Comparison of ENCODE assay signal across 8 cellular contexts in the genomic region with DNA sequence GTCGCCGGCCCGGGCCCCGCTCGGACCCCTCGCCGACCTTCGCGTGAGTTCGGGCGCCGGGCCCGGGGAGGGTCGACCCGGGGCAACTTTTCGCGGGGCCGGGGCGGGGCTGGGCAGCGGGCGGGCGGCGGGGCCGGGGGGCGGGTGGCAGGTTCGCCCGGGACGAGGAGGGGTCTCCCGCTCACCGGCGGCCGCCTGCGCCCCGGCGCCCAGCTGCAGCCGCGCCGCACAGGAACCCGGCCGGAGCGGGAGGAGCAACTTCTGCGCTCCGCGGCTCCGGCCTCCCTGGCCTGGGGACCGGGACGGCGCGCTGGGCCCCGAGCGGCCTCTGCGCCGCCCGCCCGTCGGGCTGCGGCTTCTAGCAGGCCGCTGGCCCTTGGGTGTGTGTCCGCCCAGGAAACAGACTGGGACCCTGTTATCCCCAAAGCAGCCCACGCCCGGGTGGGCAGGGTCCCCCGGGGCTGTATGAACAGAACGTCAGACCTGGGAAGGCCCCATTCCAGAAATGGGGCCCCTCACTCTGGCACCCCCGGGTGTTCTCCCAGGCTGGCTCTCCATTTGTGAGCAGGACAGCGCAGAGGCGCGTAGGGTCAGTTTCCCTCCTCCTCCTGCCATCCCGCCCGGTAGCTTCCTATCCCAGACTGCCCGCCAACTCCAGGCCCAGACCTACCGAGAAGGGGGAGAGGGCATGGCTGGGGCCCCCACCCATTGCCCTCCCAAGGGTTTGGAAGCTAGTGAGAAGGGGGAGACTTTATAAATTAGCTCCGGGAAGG. TPM values are rescaled to one million over a fixed set of nuclear protein-coding genes. Genes with fewer than 3 reads are reported as not detected.
DNase-seq lines count a peak whose midpoint lies in the region; ATAC-seq and TF ChIP-seq lines count a peak whose summit lies in the region.

No MANE protein-coding gene starts in this region.

- no peak overlapping the region for H3K27ac ChIP-seq in CD4-positive, alpha-beta memory T cell (ENCODE audit: low read depth, low read length)
- H3K27ac ChIP-seq in caudate nucleus (ENCODE audit: low read depth, low read length) (peak overlapping the region; percentile 70), right lobe of liver (peak overlapping the region; percentile 96 to 99 (median 97))

- H3K27me3 Mint-ChIP-seq in CD4-positive, alpha-beta memory T cell = no peaks in the 10 kb centered on the region
- H3K27me3 Mint-ChIP-seq in type B pancreatic cell = no peaks in the 10 kb centered on the region

- DNase-seq in CD4-positive, alpha-beta memory T cell = no peak
- no peak for DNase-seq in Jurkat, Clone E6-1 (ENCODE audit: low read depth, low spot score)
- DNase-seq in caudate nucleus (lab: John Stamatoyannopoulos, UW) (no peak), right lobe of liver (peak; percentile 54 to 70 (median 58)), type B pancreatic cell (ENCODE audit: extremely low spot score, unreplicated experiment) (no peak), islet precursor cell (no peak)

- intact Hi-C loops in CD4-positive, alpha-beta memory T cell (cut with micrococcal nuclease) = loop anchor here (2.0 to 5.0 kb wide), 3 partner anchors 70 to 258 kb away; partner anchors contain the start of genes BRD3 and RNU6ATAC
- intact Hi-C loops in right lobe of liver (cut with DNase I) = loop anchor here (10.0 kb wide), 2 partner anchors 62 to 152 kb away; no protein-coding TSS in a partner anchor

- H3K4me1 Mint-ChIP-seq in CD4-positive, alpha-beta memory T cell = peaks cover 4 to 32% (median 12%) of the 10 kb centered on the region in 4 donors
- peaks cover 29% of the 10 kb centered on the region for H3K4me1 Mint-ChIP-seq in type B pancreatic cell (ENCODE audit: unreplicated experiment)

- ATAC-seq in right lobe of liver (no peak), GM21528 (IDR thresholded peaks at IDR 0.05; ENCODE audit: low FRiP score, unreplicated experiment) (no peak), GM21717 (IDR thresholded peaks at IDR 0.05; ENCODE audit: unreplicated experiment) (no peak)

- no peaks in the 10 kb centered on the region for H3K27me3 ChIP-seq in CD4-positive, alpha-beta memory T cell (ENCODE audit: insufficient read depth, low read length)
- H3K27me3 ChIP-seq in right lobe of liver = no peaks in the 10 kb centered on the region

- peak overlapping the region in 2 of 7 donors; percentile 68 to 77 for H3K27ac Mint-ChIP-seq in CD4-positive, alpha-beta memory T cell
- H3K27ac Mint-ChIP-seq in type B pancreatic cell = peak overlapping the region; percentile 88

- H3K4me3 Mint-ChIP-seq in CD4-positive, alpha-beta memory T cell = peak overlapping the region; percentile 46 to 70 (median 64)
- peak overlapping the region; percentile 89 for H3K4me3 Mint-ChIP-seq in type B pancreatic cell

- H3K4me1 ChIP-seq in CD4-positive, alpha-beta memory T cell (ENCODE audit: insufficient read depth, low read length) = peaks cover 22% of the 10 kb centered on the region
- peaks cover 0 to 63% (median 24%) of the 10 kb centered on the region in 4 donors for H3K4me1 ChIP-seq in right lobe of liver

- no peak for TF ChIP-seq CTCF in right lobe of liver (IDR thresholded peaks at IDR 0.05)
- TF ChIP-seq CTCF in type B pancreatic cell (conservative IDR thresholded peaks at IDR 0.05) = no peak

- POLR2A ChIA-PET in CD4-positive, alpha-beta memory T cell (lab: Charles Lee; ENCODE audit: partially characterized antibody) = interaction anchor here (0.8 to 1.4 kb wide), 5 partner anchors 65 to 162 kb away, joined by 3 to 5 read pairs (median 3); partner anchors contain the start of gene RNU6ATAC

- peak; percentile 14 for TF ChIP-seq POLR2A in right lobe of liver (IDR thresholded peaks at IDR 0.05)

- CTCF ChIA-PET in CD4-positive, alpha-beta memory T cell (lab: Charles Lee; ENCODE audit: partially characterized antibody) = no interaction called here

- no peaks in the 10 kb centered on the region for H3K36me3 Mint-ChIP-seq in CD4-positive, alpha-beta memory T cell
- H3K36me3 Mint-ChIP-seq in type B pancreatic cell = no peaks in the 10 kb centered on the region

- 0% methylated on average over 14 of the region's 72 CpGs for whole genome bisulfite sequencing in right lobe of liver (ENCODE audit: insufficient coverage, low coverage, low lambda C conversion rate, missing lambda C conversion rate)

- no peaks in the 10 kb centered on the region for H3K36me3 ChIP-seq in CD4-positive, alpha-beta memory T cell (ENCODE audit: insufficient read depth, low read length)
- no peaks in the 10 kb centered on the region for H3K36me3 ChIP-seq in right lobe of liver

- H3K9me3 Mint-ChIP-seq in CD4-positive, alpha-beta memory T cell = no peaks in the 10 kb centered on the region
- H3K9me3 Mint-ChIP-seq in type B pancreatic cell = no peaks in the 10 kb centered on the region

- peak overlapping the region; percentile 35 to 42 for H3K4me3 ChIP-seq in CD4-positive, alpha-beta memory T cell (ENCODE audit: low read length in 2 of 2)
- peak overlapping the region; percentile 27 for H3K4me3 ChIP-seq in Jurkat, Clone E6-1 (ENCODE audit: low read length)
- peak overlapping the region; percentile 86 to 90 (median 90) for H3K4me3 ChIP-seq in right lobe of liver

- H3K9me3 ChIP-seq in CD4-positive, alpha-beta memory T cell (ENCODE audit: control insufficient read depth in 1 of 2, low read length in 2 of 2) = no peaks in the 10 kb centered on the region
- H3K9me3 ChIP-seq in right lobe of liver = no peaks in the 10 kb centered on the region

RNA-seq across cellular contexts. Expression of gene RXRA, which starts 0.7 kb away (rescaled TPM):
- 10 to 100 TPM; 11.6 to 11.9 TPM for total RNA-seq in CD4-positive, alpha-beta memory T cell
- 1 to 10 TPM; 1.0 to 1.3 TPM for polyA plus RNA-seq in CD4-positive, alpha-beta memory T cell
- 25.4 TPM for polyA plus RNA-seq in Jurkat, Clone E6-1 (2012; ENCODE audit: insufficient read depth, insufficient read length)
- total RNA-seq in right lobe of liver (100 to 1,000 TPM; 105 to 165 (median 131) TPM), type B pancreatic cell (ENCODE audit: low replicate concordance) (66.9 and 127 TPM in 2 replicates)

Comparison
In these comparisons a context has a peak if more than half of its experiments do, and no peak if none do; other contexts are left out.
1. DNase-seq: peak in right lobe of liver (3 of 3); none in CD4-positive, alpha-beta memory T cell (0 of 5), Jurkat, Clone E6-1 (single experiment), caudate nucleus (0 of 61), type B pancreatic cell (single experiment) and islet precursor cell (single experiment).
2. H3K4me3 ChIP-seq: peak in every context shown above with its lines; median percentile 90 in right lobe of liver; 38 in CD4-positive, alpha-beta memory T cell; 27 in Jurkat, Clone E6-1.